ENCODE assay signal across 3 cellular contexts in genomic region chr11:93842034-93842433, GRCh38.
TF ChIP-seq lines count a peak whose summit lies in the region.

No MANE protein-coding gene starts in this region.

TF ChIP-seq in SK-N-SH, 30 proteins besides CTCF, POLR2A, EP300 and RAD21 (continues in another document):
- no peak for TF ChIP-seq ZBTB33 (IDR thresholded peaks at IDR 0.05; ENCODE audit: borderline replicate concordance, low read depth)
- no peak for TF ChIP-seq ELF1 (IDR thresholded peaks at IDR 0.05)
- TF ChIP-seq FOXM1 (IDR thresholded peaks at IDR 0.05; ENCODE audit: low read depth) = no peak
- TF ChIP-seq TEAD4 (IDR thresholded peaks at IDR 0.05; ENCODE audit: borderline replicate concordance, insufficient read depth) = no peak
- no peak for TF ChIP-seq JUND (IDR thresholded peaks at IDR 0.05)
- TF ChIP-seq NRF1 (IDR thresholded peaks at IDR 0.05; ENCODE audit: low read depth, low read length) = no peak
- TF ChIP-seq RXRA (IDR thresholded peaks at IDR 0.05; ENCODE audit: borderline replicate concordance, low read depth) = no peak
- no peak for TF ChIP-seq SMC3 (IDR thresholded peaks at IDR 0.05; ENCODE audit: low read depth, low read length)
- no peak for TF ChIP-seq USF1 (IDR thresholded peaks at IDR 0.05; ENCODE audit: borderline replicate concordance, low read depth)
- TF ChIP-seq, protein P1, sequence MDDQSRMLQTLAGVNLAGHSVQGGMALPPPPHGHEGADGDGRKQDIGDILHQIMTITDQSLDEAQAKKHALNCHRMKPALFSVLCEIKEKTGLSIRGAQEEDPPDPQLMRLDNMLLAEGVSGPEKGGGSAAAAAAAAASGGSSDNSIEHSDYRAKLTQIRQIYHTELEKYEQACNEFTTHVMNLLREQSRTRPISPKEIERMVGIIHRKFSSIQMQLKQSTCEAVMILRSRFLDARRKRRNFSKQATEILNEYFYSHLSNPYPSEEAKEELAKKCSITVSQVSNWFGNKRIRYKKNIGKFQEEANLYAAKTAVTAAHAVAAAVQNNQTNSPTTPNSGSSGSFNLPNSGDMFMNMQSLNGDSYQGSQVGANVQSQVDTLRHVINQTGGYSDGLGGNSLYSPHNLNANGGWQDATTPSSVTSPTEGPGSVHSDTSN (IDR thresholded peaks at IDR 0.05) = no peak
- TF ChIP-seq FOSL2 (IDR thresholded peaks at IDR 0.05; ENCODE audit: borderline replicate concordance, low read depth) = no peak

TF ChIP-seq in SK-N-SH treated with all-trans-retinoic acid at 6 μM for 48 hours, 23 proteins besides CTCF, POLR2A, EP300 and RAD21 (continued from another document):
- TF ChIP-seq ZNF70 (CRISPR knock-in tag; IDR thresholded peaks at IDR 0.05) = no peak
- TF ChIP-seq CSRNP3 (CRISPR knock-in tag; IDR thresholded peaks at IDR 0.05) = no peak
- TF ChIP-seq ZNF8 (CRISPR knock-in tag; IDR thresholded peaks at IDR 0.05) = no peak
- no peak for TF ChIP-seq ZNF565 (CRISPR knock-in tag; conservative IDR thresholded peaks at IDR 0.05; ENCODE audit: low read depth)
- TF ChIP-seq TOX (CRISPR knock-in tag; IDR thresholded peaks at IDR 0.05; ENCODE audit: borderline replicate concordance) = no peak
- TF ChIP-seq CREB5 (CRISPR knock-in tag; IDR thresholded peaks at IDR 0.05; ENCODE audit: low read depth) = no peak
- TF ChIP-seq, protein P2, sequence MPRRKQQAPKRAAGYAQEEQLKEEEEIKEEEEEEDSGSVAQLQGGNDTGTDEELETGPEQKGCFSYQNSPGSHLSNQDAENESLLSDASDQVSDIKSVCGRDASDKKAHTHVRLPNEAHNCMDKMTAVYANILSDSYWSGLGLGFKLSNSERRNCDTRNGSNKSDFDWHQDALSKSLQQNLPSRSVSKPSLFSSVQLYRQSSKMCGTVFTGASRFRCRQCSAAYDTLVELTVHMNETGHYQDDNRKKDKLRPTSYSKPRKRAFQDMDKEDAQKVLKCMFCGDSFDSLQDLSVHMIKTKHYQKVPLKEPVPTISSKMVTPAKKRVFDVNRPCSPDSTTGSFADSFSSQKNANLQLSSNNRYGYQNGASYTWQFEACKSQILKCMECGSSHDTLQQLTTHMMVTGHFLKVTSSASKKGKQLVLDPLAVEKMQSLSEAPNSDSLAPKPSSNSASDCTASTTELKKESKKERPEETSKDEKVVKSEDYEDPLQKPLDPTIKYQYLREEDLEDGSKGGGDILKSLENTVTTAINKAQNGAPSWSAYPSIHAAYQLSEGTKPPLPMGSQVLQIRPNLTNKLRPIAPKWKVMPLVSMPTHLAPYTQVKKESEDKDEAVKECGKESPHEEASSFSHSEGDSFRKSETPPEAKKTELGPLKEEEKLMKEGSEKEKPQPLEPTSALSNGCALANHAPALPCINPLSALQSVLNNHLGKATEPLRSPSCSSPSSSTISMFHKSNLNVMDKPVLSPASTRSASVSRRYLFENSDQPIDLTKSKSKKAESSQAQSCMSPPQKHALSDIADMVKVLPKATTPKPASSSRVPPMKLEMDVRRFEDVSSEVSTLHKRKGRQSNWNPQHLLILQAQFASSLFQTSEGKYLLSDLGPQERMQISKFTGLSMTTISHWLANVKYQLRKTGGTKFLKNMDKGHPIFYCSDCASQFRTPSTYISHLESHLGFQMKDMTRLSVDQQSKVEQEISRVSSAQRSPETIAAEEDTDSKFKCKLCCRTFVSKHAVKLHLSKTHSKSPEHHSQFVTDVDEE (CRISPR knock-in tag; IDR thresholded peaks at IDR 0.05) = no peak
TF ChIP-seq in SK-N-SH treated with all-trans-retinoic acid at 6 μM for 48 hours: peak in this region for 0.

TF ChIP-seq in K562, 482 proteins besides CTCF, POLR2A, EP300 and RAD21 (continued from another document):
- peak; percentile 58 for TF ChIP-seq RBM25 (IDR thresholded peaks at IDR 0.05; ENCODE audit: low read depth, low read length, severe bottlenecking)
TF ChIP-seq in K562: peak in this region for 1.
